2 cellular contexts compared by ENCODE assay signal in genomic region chr1:21519486-21520070, GRCh38. TPM values are rescaled to one million over a fixed set of nuclear protein-coding genes. Genes with fewer than 3 reads are reported as not detected.
"Had no signal": no experiment of that assay in that cellular context is flagged by ENCODE, and none has a peak within 500 bp of the region (broad histone marks: within the 10 kb centered on the region; RNA-seq: fewer than 3 reads in every experiment).

No MANE protein-coding gene starts in this region.

RNA-seq across cellular contexts. Expression of gene ALPL, which starts 10.4 kb away (rescaled TPM):
- total RNA-seq: foreskin keratinocyte; naive thymus-derived CD8-positive, alpha-beta T cell had no signal
- polyA plus RNA-seq: naive thymus-derived CD8-positive, alpha-beta T cell had no signal
